2 cellular contexts compared by ENCODE assay signal in genomic region chr7:27045972-27046371, GRCh38. TPM values are rescaled to one million over a fixed set of nuclear protein-coding genes. Genes with fewer than 3 reads are reported as not detected.
"Had no signal": no experiment of that assay in that cellular context is flagged by ENCODE, and none has a peak within 500 bp of the region (broad histone marks: within the 10 kb centered on the region; RNA-seq: fewer than 3 reads in every experiment).

No MANE protein-coding gene starts in this region.

RNA-seq across cellular contexts. Expression of gene HOXA1, which starts 49.8 kb away (rescaled TPM):
- total RNA-seq: Right ventricle myocardium inferior had no signal

RNA-seq across cellular contexts. Expression of gene HOXA2, which starts 56.5 kb away (rescaled TPM):
- total RNA-seq: T-cell had no signal
